ENCODE assay signal across 17 cellular contexts in the genomic region with DNA sequence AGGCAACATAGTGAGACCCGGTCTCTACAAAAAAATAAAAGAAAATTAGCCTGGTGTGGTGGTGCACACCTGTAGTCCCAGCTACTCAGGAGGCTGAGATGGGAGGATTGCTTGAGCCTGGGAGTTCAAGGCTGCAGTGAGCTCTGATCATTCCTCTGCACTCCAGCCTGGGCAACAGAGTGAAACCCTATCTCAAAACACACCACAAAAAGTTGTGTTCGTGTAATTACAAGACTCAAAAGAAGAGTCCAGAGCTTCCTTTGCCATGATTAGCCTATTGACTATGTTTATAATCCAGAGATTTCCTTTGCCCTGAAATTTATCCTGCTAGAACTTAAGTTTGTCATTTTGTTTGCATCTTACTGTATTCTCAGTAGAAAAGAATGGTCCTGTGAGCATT.
"Had no signal": no experiment of that assay in that cellular context is flagged by ENCODE, and none has a peak within 500 bp of the region (broad histone marks: within the 10 kb centered on the region; RNA-seq: fewer than 3 reads in every experiment).

No MANE protein-coding gene starts in this region.

- H3K9me3 ChIP-seq: esophagus squamous epithelium, gastroesophageal sphincter, mucosa of descending colon, ovary, testis, tibial nerve had no signal

- H3K27me3 ChIP-seq: esophagus squamous epithelium, gastroesophageal sphincter, ovary, testis, tibial nerve had no signal

- H3K4me3 ChIP-seq: esophagus squamous epithelium, gastroesophageal sphincter, mucosa of descending colon, ovary, smooth muscle cell, testis, tibial nerve had no signal

- ATAC-seq: gastroesophageal sphincter; left lobe of liver; mucosa of descending colon; natural killer cell; right cardiac atrium; stimulated activated effector memory CD8-positive, alpha-beta T cell treated with anti-CD3 and anti-CD28 coated beads, Interleukin-12 subunit alpha, Interleukin-12 subunit beta, amount 100 ng/mL, for 72 hours had no signal

- H3K4me1 ChIP-seq: testis, tibial nerve had no signal

- H3K27ac ChIP-seq: esophagus squamous epithelium, gastroesophageal sphincter, ovary, testis, tibial nerve had no signal

- H3K4me2 ChIP-seq: smooth muscle cell had no signal

- DNase-seq: esophagus squamous epithelium; foreskin fibroblast; glutamatergic neuron; islet precursor cell; mammary epithelial cell; mucosa of descending colon; natural killer cell; nucleus accumbens; ovary; right cardiac atrium; stimulated activated CD4-positive, alpha-beta T cell treated with anti-CD3 and anti-CD28 coated beads, Interleukin-2, amount 100 ng/mL, for 48 hours; testis had no signal

- H3K36me3 ChIP-seq: ovary, tibial nerve had no signal
